Comparison of ENCODE assay signal across 8 cellular contexts in the genomic region with DNA sequence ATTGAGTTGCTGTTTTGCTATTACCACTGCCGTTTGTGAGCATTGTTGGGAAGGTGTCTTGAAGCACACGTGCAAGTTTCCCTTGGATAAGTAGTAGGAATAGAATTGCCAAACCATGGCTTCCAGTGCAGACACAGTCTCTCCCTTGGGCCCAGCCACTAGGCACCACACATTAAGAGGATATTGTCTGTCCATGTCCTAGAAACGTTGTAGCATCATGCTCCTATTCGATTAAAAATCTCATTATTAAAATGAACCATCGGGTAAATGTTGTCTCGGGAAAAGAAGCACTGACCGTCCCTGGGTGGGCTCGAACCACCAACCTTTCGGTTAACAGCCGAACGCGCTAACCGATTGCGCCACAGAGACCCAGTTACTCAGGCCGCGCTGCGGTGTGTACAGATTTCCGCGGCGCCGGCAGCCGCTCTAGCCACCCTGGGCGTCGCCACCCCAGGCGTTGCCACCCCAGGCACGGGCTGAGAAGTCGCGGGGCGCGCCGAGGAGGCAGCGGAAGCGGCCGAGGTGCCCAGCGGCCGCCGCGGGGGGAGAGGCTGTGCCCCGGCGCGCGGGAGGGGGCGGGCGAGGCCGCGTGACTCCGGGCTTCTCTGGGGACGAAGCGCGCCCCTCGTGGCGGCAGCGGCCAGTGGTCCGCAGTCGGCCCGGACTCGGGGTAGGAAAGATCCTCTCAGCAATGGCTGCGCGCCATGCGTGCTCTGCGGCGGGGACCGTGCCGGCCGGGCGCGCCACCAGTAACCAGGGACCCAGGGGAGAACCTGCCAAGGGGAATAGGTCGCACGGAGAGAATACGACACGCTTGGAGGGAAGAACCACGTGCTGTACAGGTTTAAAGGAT. TPM values are rescaled to one million over a fixed set of nuclear protein-coding genes. Genes with fewer than 3 reads are reported as not detected.
DNase-seq lines count a peak whose midpoint lies in the region; ATAC-seq, FAIRE-seq and TF ChIP-seq lines count a peak whose summit lies in the region.

No MANE protein-coding gene starts in this region.

- H3F3A ChIP-seq in OCI-LY1 (ENCODE audit: insufficient read depth, low read length), result no peaks in the 10 kb centered on the region

- intact Hi-C loops in mucosa of descending colon (cut with DNase I, micrococcal nuclease), result no loop called here

- no peaks in the 10 kb centered on the region for H3K79me2 ChIP-seq in OCI-LY1 (ENCODE audit: insufficient read depth, low read length)

- H3K9me2 ChIP-seq in OCI-LY1 (ENCODE audit: low read depth, low read length), result no peaks in the 10 kb centered on the region

- H3K9me3 ChIP-seq in OCI-LY1 (ENCODE audit: low read length) (no peaks in the 10 kb centered on the region), mucosa of descending colon (no peaks in the 10 kb centered on the region)

- H3K36me3 ChIP-seq in OCI-LY1 (ENCODE audit: insufficient read depth, low read length) (no peaks in the 10 kb centered on the region), mucosa of descending colon (ENCODE audit: low read depth) (no peaks in the 10 kb centered on the region)

- peak; percentile 76 for TF ChIP-seq CTCF in OCI-LY1 (IDR thresholded peaks at IDR 0.05; ENCODE audit: low read length)
- peak; percentile 15 for TF ChIP-seq CTCF in epithelial cell of esophagus (IDR thresholded peaks at IDR 0.05; ENCODE audit: insufficient read depth, low read depth, low read length, missing control alignments)
- peak; percentile 69 for TF ChIP-seq CTCF in mucosa of descending colon (IDR thresholded peaks at IDR 0.05)

- peak overlapping the region; percentile 31; the same call in 1 of the 2 replicates for H2AFZ ChIP-seq in OCI-LY1 (ENCODE audit: low read length)

- no peak overlapping the region for H3K27ac ChIP-seq in OCI-LY1 (ENCODE audit: low read depth, low read length, poor library complexity, severe bottlenecking)

- peak overlapping the region; percentile 65 for H3K4me3 ChIP-seq in OCI-LY1 (ENCODE audit: low read depth, low read length, poor library complexity, severe bottlenecking)
- H3K4me3 ChIP-seq in epithelial cell of esophagus (ENCODE audit: low read length), result peak overlapping the region; percentile 44
- H3K4me3 ChIP-seq in mucosa of descending colon, result peak overlapping the region; percentile 26

- H3K4me1 ChIP-seq in OCI-LY1 (ENCODE audit: insufficient read depth, low read length, severe bottlenecking) (peaks cover 11% of the 10 kb centered on the region), mucosa of descending colon (ENCODE audit: low read depth) (no peaks in the 10 kb centered on the region)

- DNase-seq in Caki2 (ENCODE audit: low read depth), result peak; percentile 92
- peak; percentile 77 for DNase-seq in HTR-8/SVneo (ENCODE audit: insufficient read length, low spot score)
- DNase-seq in activated T-cell treated with anti-CD3 and anti-CD28 coated beads for 1 hour (ENCODE audit: low read depth), result peak; percentile 77
- peak; percentile 75 for DNase-seq in epithelial cell of esophagus (ENCODE audit: low read depth)
- DNase-seq in mucosa of descending colon, result peak; percentile 91 to 95 (median 94)
- DNase-seq in stimulated activated CD8-positive, alpha-beta memory T cell treated with anti-CD3 and anti-CD28 coated beads, Interleukin-4, amount 100 ng/mL, for 24 hours (ENCODE audit: low read depth), result peak; percentile 89

- no peaks in the 10 kb centered on the region for H3K27me3 ChIP-seq in OCI-LY1 (ENCODE audit: insufficient read depth, low read length)

- peak overlapping the region; percentile 51 for H3K9ac ChIP-seq in OCI-LY1 (ENCODE audit: low read length)

- peak overlapping the region; percentile 82 for H3K4me2 ChIP-seq in OCI-LY1 (ENCODE audit: low read length)

- in situ Hi-C loops in Caki2 (cut with HindIII; ENCODE audit: low pct_unique_long_range_greater_than_20kb, low sequenced_read_pairs), result no loop called here

- no peaks in the 10 kb centered on the region for H4K20me1 ChIP-seq in OCI-LY1 (ENCODE audit: insufficient read depth, low read length)

- ATAC-seq in GM21390 (IDR thresholded peaks at IDR 0.05; ENCODE audit: unreplicated experiment) (peak; percentile 88), mucosa of descending colon (peak; percentile 98)

- FAIRE-seq in HTR-8/SVneo (lab: Jason Lieb, UNC), result peak; percentile 51

RNA-seq across cellular contexts. Expression of gene USPL1, which starts 56.2 kb away (rescaled TPM):
- 8.1 and 10.0 TPM in 2 replicates for total RNA-seq in Caki2 (2014; rRNA removed; shearing (Covaris generic); ENCODE audit: low replicate concordance)
- total RNA-seq in mucosa of descending colon, result 10 to 100 TPM; 10.9 to 16.1 (median 11.4) TPM

Comparison
In these comparisons a context has a peak if more than half of its experiments do, and no peak if none do; other contexts are left out.
1. CTCF ChIP-seq: peak in every context shown above with its lines; median percentile 76 in OCI-LY1; 69 in mucosa of descending colon; 15 in epithelial cell of esophagus.